4 cellular contexts compared by ENCODE assay signal in the genomic region with DNA sequence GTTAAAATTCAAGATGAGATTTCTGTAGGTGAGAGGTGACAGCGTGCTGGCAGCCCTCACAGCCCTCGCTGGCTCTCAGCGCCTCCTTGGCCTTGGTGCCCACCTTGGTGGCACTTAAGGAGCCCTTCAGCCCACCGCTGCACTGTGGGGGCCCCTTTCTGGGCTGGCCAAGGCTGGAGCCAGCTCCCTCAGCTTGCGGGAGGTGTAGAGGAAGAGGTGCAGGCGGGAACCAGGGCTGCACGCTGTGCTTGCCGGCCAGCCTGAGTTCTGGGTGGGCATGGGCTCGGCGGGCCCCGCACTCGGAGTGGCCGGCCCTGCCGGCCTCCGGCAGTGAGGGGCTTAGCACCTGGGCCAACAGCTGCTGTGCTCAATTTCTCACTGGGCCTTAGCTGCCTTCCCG.
"Had no signal": no experiment of that assay in that cellular context is flagged by ENCODE, and none has a peak within 500 bp of the region (broad histone marks: within the 10 kb centered on the region; RNA-seq: fewer than 3 reads in every experiment).

No MANE protein-coding gene starts in this region.

- H2AFZ ChIP-seq: GM23338 had no signal

- H3K4me2 ChIP-seq: GM23338 had no signal

- H3K4me3 ChIP-seq: GM23338 had no signal

- ATAC-seq: GM23338 had no signal

- DNase-seq: H9, HCEC 1CT, IMR-90 had no signal
